17 cellular contexts compared by ENCODE assay signal in the genomic region with DNA sequence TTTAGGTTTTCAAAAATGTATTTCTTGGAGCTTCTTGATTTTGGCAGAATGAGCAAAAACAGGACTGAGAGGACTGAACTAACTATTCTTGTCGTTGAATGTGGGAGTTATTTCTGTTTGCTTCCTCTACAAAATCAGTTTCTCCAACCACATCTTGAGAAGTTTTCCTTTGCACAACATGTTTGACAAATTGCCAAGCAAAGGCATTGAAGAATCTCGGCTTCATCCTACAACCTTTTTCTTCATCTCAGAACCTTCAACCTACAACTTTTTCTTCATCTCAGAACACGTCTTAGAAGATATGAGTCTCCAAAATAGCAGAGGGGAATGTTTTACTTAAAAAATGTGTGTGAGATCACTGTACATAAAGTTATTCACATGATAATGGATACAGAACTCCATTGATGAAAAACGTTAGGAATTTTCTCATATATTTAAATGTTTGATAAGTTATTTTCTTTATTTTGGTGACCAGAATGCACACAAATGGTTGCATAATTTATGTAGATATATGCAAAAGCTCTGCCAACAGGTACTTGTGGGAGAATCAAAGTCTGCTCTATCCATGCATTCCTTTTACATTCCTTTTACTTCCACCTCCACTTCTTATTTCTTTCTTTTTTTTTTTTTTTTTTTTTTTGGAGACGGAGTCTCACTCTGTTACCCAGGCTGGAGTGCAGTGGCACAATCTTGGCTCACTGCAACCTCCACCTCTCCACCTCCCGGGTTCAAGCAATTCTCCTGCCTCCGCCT.
"Had no signal": no experiment of that assay in that cellular context is flagged by ENCODE, and none has a peak within 500 bp of the region (broad histone marks: within the 10 kb centered on the region; RNA-seq: fewer than 3 reads in every experiment).

No MANE protein-coding gene starts in this region.

- H3K27ac Mint-ChIP-seq: activated naive CD4-positive, alpha-beta T cell treated with anti-CD3 and anti-CD28 coated beads, Interleukin-2, amount 50 U/mL, for 24 hours; nephron progenitor cell; T-helper 17 cell had no signal

- ATAC-seq: left lung, T-helper 17 cell had no signal

- H3K27me3 Mint-ChIP-seq: activated naive CD4-positive, alpha-beta T cell treated with anti-CD3 and anti-CD28 coated beads, Interleukin-2, amount 50 U/mL, for 24 hours; T-helper 17 cell had no signal

- H3K4me3 ChIP-seq: left lung, sigmoid colon had no signal

- H3K9me3 Mint-ChIP-seq: activated naive CD4-positive, alpha-beta T cell treated with anti-CD3 and anti-CD28 coated beads, Interleukin-2, amount 50 U/mL, for 24 hours; nephron progenitor cell had no signal

- H3K36me3 Mint-ChIP-seq: activated naive CD4-positive, alpha-beta T cell treated with anti-CD3 and anti-CD28 coated beads, Interleukin-2, amount 50 U/mL, for 24 hours had no signal

- H3K4me3 Mint-ChIP-seq: activated naive CD4-positive, alpha-beta T cell treated with anti-CD3 and anti-CD28 coated beads, Interleukin-2, amount 50 U/mL, for 24 hours; nephron progenitor cell; T-helper 17 cell had no signal

- H3K4me1 Mint-ChIP-seq: activated naive CD4-positive, alpha-beta T cell treated with anti-CD3 and anti-CD28 coated beads, Interleukin-2, amount 50 U/mL, for 24 hours; nephron progenitor cell; T-helper 17 cell had no signal

- DNase-seq: activated CD4-positive, alpha-beta T cell treated with anti-CD3 and anti-CD28 coated beads, Interleukin-2, amount 50 U/mL, for 4 hours; activated CD4-positive, CD25-positive, alpha-beta regulatory T cell treated with anti-CD3 and anti-CD28 coated beads, Interleukin-2, amount 50 U/mL, for 72 hours; activated T-cell treated with anti-CD3 and anti-CD28 coated beads, Interleukin-2, amount 50 U/mL, for 1 hour; amygdala; cerebellar nuclear complex; dermis blood vessel endothelial cell; erythroblast; left lung; mesenchymal stem cell; nephron progenitor cell; sigmoid colon; stimulated activated CD4-positive, alpha-beta T cell treated with anti-CD3 and anti-CD28 coated beads, Interleukin-12 subunit alpha, Interleukin-12 subunit beta, amount 100 ng/mL, for 4 hours; stimulated activated naive CD4-positive, alpha-beta T cell; substantia nigra; T-helper 17 cell; trophoblast cell had no signal
